In genomic region chr16:28534542-28535373, GRCh38 we compare ENCODE assay signal across 7 cellular contexts. TPM values are rescaled to one million over a fixed set of nuclear protein-coding genes. Genes with fewer than 3 reads are reported as not detected.
DNase-seq lines count a peak whose midpoint lies in the region; ATAC-seq and TF ChIP-seq lines count a peak whose summit lies in the region.
"Had no signal": no experiment of that assay in that cellular context is flagged by ENCODE, and none has a peak within 500 bp of the region (broad histone marks: within the 10 kb centered on the region; RNA-seq: fewer than 3 reads in every experiment).

No MANE protein-coding gene starts in this region.

- no peaks in the 10 kb centered on the region for H3K27me3 ChIP-seq in tibial nerve
- no peaks in the 10 kb centered on the region for H3K27me3 ChIP-seq in HAP-1 (ENCODE audit: low read depth)

- no peak overlapping the region for H3K4me3 ChIP-seq in fibroblast of mammary gland (ENCODE audit: control insufficient read depth, low read depth, low read length)
- H3K4me3 ChIP-seq in tibial nerve = no peak overlapping the region
- no peak overlapping the region for H3K4me3 ChIP-seq in HAP-1

- H3K9me3 ChIP-seq in tibial nerve = peaks cover 0 to 4% (median 0%) of the 10 kb centered on the region in 4 donors
- no peaks in the 10 kb centered on the region for H3K9me3 ChIP-seq in HAP-1

- H3K4me1 ChIP-seq in tibial nerve (peaks cover 0 to 61% (median 8%) of the 10 kb centered on the region in 4 donors), HAP-1 (no peaks in the 10 kb centered on the region)

- TF ChIP-seq POLR2A in tibial nerve (IDR thresholded peaks at IDR 0.05) = no peak

- H3K9me3 Mint-ChIP-seq in activated naive CD8-positive, alpha-beta T cell (ENCODE audit: low read depth) = no peaks in the 10 kb centered on the region
- H3K9me3 Mint-ChIP-seq in activated naive CD8-positive, alpha-beta T cell treated with anti-CD3 and anti-CD28 coated beads, Interleukin-2, amount 50 U/mL, for 24 hours = no peaks in the 10 kb centered on the region

- TF ChIP-seq CTCF in fibroblast of mammary gland (conservative IDR thresholded peaks at IDR 0.05; ENCODE audit: control insufficient read depth, insufficient read depth, low read depth, low read length) = no peak
- no peak for TF ChIP-seq CTCF in tibial nerve (IDR thresholded peaks at IDR 0.05)

- in situ Hi-C loops in HAP-1 (cut with MboI; ENCODE audit: low sequenced_read_pairs) = no loop called here

- H3K36me3 Mint-ChIP-seq in activated naive CD8-positive, alpha-beta T cell = no peaks in the 10 kb centered on the region
- no peaks in the 10 kb centered on the region for H3K36me3 Mint-ChIP-seq in activated naive CD8-positive, alpha-beta T cell treated with anti-CD3 and anti-CD28 coated beads, Interleukin-2, amount 50 U/mL, for 24 hours (ENCODE audit: low read depth)

- H3K27me3 Mint-ChIP-seq in activated naive CD8-positive, alpha-beta T cell = no peaks in the 10 kb centered on the region
- H3K27me3 Mint-ChIP-seq in activated naive CD8-positive, alpha-beta T cell treated with anti-CD3 and anti-CD28 coated beads, Interleukin-2, amount 50 U/mL, for 24 hours = no peaks in the 10 kb centered on the region

- 65 to 66% methylated on average over 5 of the region's 5 CpGs for WGBS in tibial nerve, 2 donors

- TF ChIP-seq EP300 in tibial nerve (IDR thresholded peaks at IDR 0.05) = peak; percentile 52 to 95

- H3K4me1 Mint-ChIP-seq in activated naive CD8-positive, alpha-beta T cell (ENCODE audit: low read depth) = peaks cover 33% of the 10 kb centered on the region
- peaks cover 14% of the 10 kb centered on the region for H3K4me1 Mint-ChIP-seq in activated naive CD8-positive, alpha-beta T cell treated with anti-CD3 and anti-CD28 coated beads, Interleukin-2, amount 50 U/mL, for 24 hours

- DNase-seq in activated naive CD8-positive, alpha-beta T cell treated with anti-CD3 and anti-CD28 coated beads, Interleukin-2, amount 50 U/mL, for 24 hours = no peak
- peak; percentile 90 for DNase-seq in fibroblast of mammary gland (ENCODE audit: low read depth)
- peak; percentile 70 to 92 for DNase-seq in tibial nerve (ENCODE audit: low spot score in 2 of 2)
- DNase-seq in HAP-1 (ENCODE audit: low spot score in 2 of 2) = no peak

- ATAC-seq in activated naive CD8-positive, alpha-beta T cell treated with anti-CD3 and anti-CD28 coated beads, Interleukin-2, amount 50 U/mL, for 24 hours = no peak
- ATAC-seq in HG02885 (IDR thresholded peaks at IDR 0.05; ENCODE audit: poor library complexity, unreplicated experiment) = no peak

- peak overlapping the region in 3 of 4 donors; percentile 56 to 89 (median 86) for H3K27ac ChIP-seq in tibial nerve

- H3K36me3 ChIP-seq in tibial nerve (peaks cover 0 to 13% (median 0%) of the 10 kb centered on the region in 3 donors), HAP-1 (replicated peaks) (no peaks in the 10 kb centered on the region)

- peak overlapping the region; percentile 28 for H3K4me3 Mint-ChIP-seq in activated naive CD8-positive, alpha-beta T cell
- no peak overlapping the region for H3K4me3 Mint-ChIP-seq in activated naive CD8-positive, alpha-beta T cell treated with anti-CD3 and anti-CD28 coated beads, Interleukin-2, amount 50 U/mL, for 24 hours

- H3K27ac Mint-ChIP-seq in activated naive CD8-positive, alpha-beta T cell = no peak overlapping the region
- no peak overlapping the region for H3K27ac Mint-ChIP-seq in activated naive CD8-positive, alpha-beta T cell treated with anti-CD3 and anti-CD28 coated beads, Interleukin-2, amount 50 U/mL, for 24 hours

RNA-seq across cellular contexts. Expression of gene NUPR1, which starts 4.0 kb away (rescaled TPM):
- 10 to 100 TPM; 33.0 to 57.2 (median 53.4) TPM for total RNA-seq in tibial nerve

RNA-seq across cellular contexts. Expression of gene SGF29, which starts 19.0 kb away (rescaled TPM):
- total RNA-seq in tibial nerve = 10 to 100 TPM; 31.9 to 52.1 (median 36.1) TPM

RNA-seq across cellular contexts. Expression of gene IL27, which starts 28.1 kb away (rescaled TPM):
- not detected for total RNA-seq in tibial nerve
- total RNA-seq: dermis microvascular lymphatic vessel endothelial cell had no signal

RNA-seq across cellular contexts. Expression of gene APOBR, which starts 40.3 kb away (rescaled TPM):
- total RNA-seq in tibial nerve = 1 to 10 TPM; 1.3 to 4.5 (median 1.8) TPM

RNA-seq across cellular contexts. Expression of gene CLN3, which starts 42.9 kb away (rescaled TPM):
- 10 to 100 TPM; 25.8 to 45.1 (median 29.7) TPM for total RNA-seq in tibial nerve

Comparison
In these comparisons a context has a peak if more than half of its experiments do, and no peak if none do; other contexts are left out.
1. DNase-seq: peak in fibroblast of mammary gland (single experiment) and tibial nerve (2 of 2); none in activated naive CD8-positive, alpha-beta T cell treated with anti-CD3 and anti-CD28 coated beads, Interleukin-2, amount 50 U/mL, for 24 hours (single experiment) and HAP-1 (0 of 2).